8 cellular contexts compared by ENCODE assay signal in the genomic region with DNA sequence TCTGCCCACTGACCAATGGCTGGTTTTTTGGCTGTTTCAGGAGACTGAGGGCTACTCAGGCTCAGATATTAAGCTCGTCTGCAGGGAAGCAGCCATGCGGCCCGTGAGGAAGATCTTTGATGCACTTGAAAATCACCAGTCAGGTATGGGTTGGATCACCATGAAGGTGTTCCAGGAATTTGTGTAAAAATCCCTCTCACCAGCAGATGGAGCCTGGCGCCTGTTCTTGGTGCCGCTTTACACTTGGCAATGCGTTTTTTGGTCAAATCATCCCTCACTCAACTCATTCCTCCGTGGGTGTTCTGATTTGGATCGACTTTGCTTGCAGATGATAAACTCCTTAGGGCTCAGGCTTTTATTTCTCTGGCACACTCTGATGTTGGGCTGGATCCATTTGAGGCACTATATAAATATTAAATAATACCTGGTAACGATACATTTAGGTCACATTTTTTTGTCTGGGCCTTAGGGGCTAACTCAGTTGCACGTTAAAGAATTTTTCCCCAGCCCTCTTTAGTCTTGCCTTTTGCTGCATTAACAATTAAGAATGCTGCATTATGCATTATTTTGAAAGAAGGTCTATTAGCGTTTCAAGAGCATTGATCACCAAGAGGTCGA. TPM values are rescaled to one million over a fixed set of nuclear protein-coding genes. Genes with fewer than 3 reads are reported as not detected.
DNase-seq lines count a peak whose midpoint lies in the region; ATAC-seq and TF ChIP-seq lines count a peak whose summit lies in the region.

No MANE protein-coding gene starts in this region.

- ATAC-seq in gastroesophageal sphincter (no peak), upper lobe of right lung (peak; percentile 81), GM19023 (IDR thresholded peaks at IDR 0.05; ENCODE audit: unreplicated experiment) (no peak)

- H3K9me3 ChIP-seq in gastroesophageal sphincter (no peaks in the 10 kb centered on the region), parathyroid adenoma (ENCODE audit: control insufficient read depth, low read length) (no peaks in the 10 kb centered on the region), upper lobe of right lung (no peaks in the 10 kb centered on the region)

- H3K4me3 ChIP-seq in gastroesophageal sphincter = no peak overlapping the region
- H3K4me3 ChIP-seq in parathyroid adenoma (ENCODE audit: low read depth, low read length) = no peak overlapping the region
- H3K4me3 ChIP-seq in upper lobe of right lung = no peak overlapping the region

- H2AFZ ChIP-seq in parathyroid adenoma = no peak overlapping the region

- no peak for TF ChIP-seq POLR2A in gastroesophageal sphincter (IDR thresholded peaks at IDR 0.05)

- H3K4me1 ChIP-seq in gastroesophageal sphincter (peaks cover 0 to 6% (median 0%) of the 10 kb centered on the region in 3 donors), parathyroid adenoma (no peaks in the 10 kb centered on the region), upper lobe of right lung (no peaks in the 10 kb centered on the region)

- H3K9ac ChIP-seq in parathyroid adenoma = no peak overlapping the region

- TF ChIP-seq CTCF in gastroesophageal sphincter (IDR thresholded peaks at IDR 0.05) (peak; percentile 65 to 81 (median 70)), parathyroid adenoma (IDR thresholded peaks at IDR 0.05) (peak; percentile 71), upper lobe of right lung (IDR thresholded peaks at IDR 0.05) (peak; percentile 77)

- H3K36me3 ChIP-seq in gastroesophageal sphincter (peaks cover 0 to 20% of the 10 kb centered on the region in 2 donors), parathyroid adenoma (ENCODE audit: control insufficient read depth, insufficient read depth, low read length) (no peaks in the 10 kb centered on the region), upper lobe of right lung (peaks cover 11% of the 10 kb centered on the region)

- H3K4me2 ChIP-seq in parathyroid adenoma (ENCODE audit: low read length) = no peak overlapping the region

- no peaks in the 10 kb centered on the region for H3K27me3 ChIP-seq in gastroesophageal sphincter
- no peaks in the 10 kb centered on the region for H3K27me3 ChIP-seq in parathyroid adenoma (ENCODE audit: control insufficient read depth, insufficient read depth, low read length)
- no peaks in the 10 kb centered on the region for H3K27me3 ChIP-seq in upper lobe of right lung

- H3K27ac ChIP-seq in gastroesophageal sphincter = no peak overlapping the region
- no peak overlapping the region for H3K27ac ChIP-seq in parathyroid adenoma
- no peak overlapping the region for H3K27ac ChIP-seq in upper lobe of right lung

- DNase-seq in DMS114 treated with DMSO at 0.1 percent for 48 hours (lab: John Stamatoyannopoulos, UW; ENCODE audit: unreplicated experiment) = peak; percentile 27
- DNase-seq in HT-29 (ENCODE audit: low spot score) = peak; percentile 67
- peak; percentile 59 for DNase-seq in RPMI8226
- peak; percentile 83 for DNase-seq in activated effector memory CD4-positive, alpha-beta T cell treated with anti-CD3 and anti-CD28 coated beads, Interleukin-2, amount 50 U/mL, for 16 hours
- no peak for DNase-seq in upper lobe of right lung

- no peaks in the 10 kb centered on the region for H3K79me2 ChIP-seq in parathyroid adenoma

- TF ChIP-seq EP300 in gastroesophageal sphincter (IDR thresholded peaks at IDR 0.05) = no peak

- intact Hi-C loops in upper lobe of right lung (cut with DNase I) = no loop called here

- WGBS in gastroesophageal sphincter (ENCODE audit: low coverage in 1 of 2), 2 donors = 16 to 21% methylated on average over 8 to 11 of the region's 12 CpGs

RNA-seq across cellular contexts. Expression of gene HDHD2, which starts 50.0 kb away (rescaled TPM):
- 8.4 and 12.2 TPM in 2 replicates for total RNA-seq in HT-29 (2014; rRNA removed; shearing (Covaris generic))
- 10 to 100 TPM; 18.9 to 29.3 (median 25.9) TPM for total RNA-seq in gastroesophageal sphincter
- 38.2 TPM for total RNA-seq in upper lobe of right lung
